In genomic region chr7:26169271-26169670, GRCh38 we compare ENCODE assay signal across 17 cellular contexts. TPM values are rescaled to one million over a fixed set of nuclear protein-coding genes. Genes with fewer than 3 reads are reported as not detected.
A peak's percentile ranks its signal among the peaks of the same experiment; 100 is the strongest.
DNase-seq lines count a peak whose midpoint lies in the region; ATAC-seq, FAIRE-seq and TF ChIP-seq lines count a peak whose summit lies in the region.
"Had no signal": no experiment of that assay in that cellular context is flagged by ENCODE, and none has a peak within 500 bp of the region (broad histone marks: within the 10 kb centered on the region; RNA-seq: fewer than 3 reads in every experiment).

No MANE protein-coding gene starts in this region.

- peaks cover 6% of the 10 kb centered on the region for H3K27me3 Mint-ChIP-seq in nephron progenitor cell (ENCODE audit: low read depth, poor library complexity)
- H3K27me3 Mint-ChIP-seq: CD8-positive, alpha-beta memory T cell had no signal

- H3K27ac Mint-ChIP-seq in nephron progenitor cell, result peak overlapping the region; percentile 19

- TF ChIP-seq CTCF in PC-9 (conservative IDR thresholded peaks at IDR 0.05), result no peak
- TF ChIP-seq CTCF in foreskin keratinocyte (conservative IDR thresholded peaks at IDR 0.05), result no peak
- no peak for TF ChIP-seq CTCF in nephron progenitor cell (IDR thresholded peaks at IDR 0.05)

- peak overlapping the region; percentile 18 for H3K4me2 ChIP-seq in PC-9
- H3K4me2 ChIP-seq: BLaER1 had no signal

- H3K27me3 ChIP-seq in PC-9 (ENCODE audit: insufficient read depth, low read depth) (no peaks in the 10 kb centered on the region), foreskin keratinocyte (no peaks in the 10 kb centered on the region)
- H3K27me3 ChIP-seq: BLaER1 had no signal

- no peak overlapping the region for H2AFZ ChIP-seq in PC-9

- H3K36me3 Mint-ChIP-seq in nephron progenitor cell (ENCODE audit: low read depth), result peaks cover 8% of the 10 kb centered on the region

- TF ChIP-seq POLR2A in GM12891 (IDR thresholded peaks at IDR 0.05; ENCODE audit: low read depth, low read length), result no peak

- peak overlapping the region; percentile 32 for H3K27ac ChIP-seq in PC-9
- no peak overlapping the region for H3K27ac ChIP-seq in foreskin keratinocyte
- H3K27ac ChIP-seq: BLaER1 had no signal

- DNase-seq in GM12891 (ENCODE audit: insufficient read length, low spot score), result no peak
- no peak for DNase-seq in PC-9
- no peak for DNase-seq in foreskin keratinocyte
- DNase-seq in nephron progenitor cell, result no peak
- no peak for DNase-seq in sciatic nerve (ENCODE audit: low spot score)
- no peak for DNase-seq in HPDE6-E6E7 (ENCODE audit: extremely low spot score)
- DNase-seq: 8988T; AML-193; Caco-2; CD8-positive, alpha-beta memory T cell; DMS53; H7 had no signal

- no peaks in the 10 kb centered on the region for H3K4me1 Mint-ChIP-seq in nephron progenitor cell

- H3K9me3 ChIP-seq in PC-9 (ENCODE audit: insufficient read depth, low read depth), result peaks cover 13% of the 10 kb centered on the region; the same call in 1 of the 2 replicates
- H3K9me3 ChIP-seq: Caco-2 had no signal

- H3K4me1 ChIP-seq in PC-9 (replicated peaks; ENCODE audit: insufficient read depth), result peaks cover 62% of the 10 kb centered on the region
- peaks cover 8% of the 10 kb centered on the region for H3K4me1 ChIP-seq in foreskin keratinocyte
- H3K4me1 ChIP-seq: BLaER1 had no signal

- peak; percentile 23 for FAIRE-seq in GM12891 (lab: Jason Lieb, UNC)
- FAIRE-seq: GM18507, K562 had no signal

- peaks cover 49% of the 10 kb centered on the region for H3F3A ChIP-seq in PC-9 (ENCODE audit: insufficient read depth, low read depth)

- ATAC-seq in foreskin keratinocyte (peak; percentile 31), sciatic nerve (no peak), SK-N-SH treated with all-trans-retinoic acid at 6 μM for 48 hours (no peak), HG02623 (IDR thresholded peaks at IDR 0.05; ENCODE audit: unreplicated experiment) (no peak)
- ATAC-seq: K562 had no signal

- H3K79me2 ChIP-seq in PC-9 (ENCODE audit: low read depth), result peaks cover 98% of the 10 kb centered on the region

- intact Hi-C loops in PC-9 (cut with micrococcal nuclease; ENCODE audit: unreplicated experiment) (no loop called here), sciatic nerve (cut with DNase I) (no loop called here)

- CTCF ChIA-PET in PC-9 (lab: Charles Lee), result no interaction called here

- H3K36me3 ChIP-seq in PC-9 (ENCODE audit: low read depth), result peaks cover 47% of the 10 kb centered on the region

- POLR2A ChIA-PET in PC-9 (lab: Charles Lee; ENCODE audit: unreplicated experiment), result no interaction called here

- no peak overlapping the region for H3K4me3 ChIP-seq in PC-9
- H3K4me3 ChIP-seq: BLaER1, K562 had no signal

- H3K9me3 Mint-ChIP-seq in nephron progenitor cell, result peaks cover 8% of the 10 kb centered on the region

- H3K9me2 ChIP-seq in PC-9 (ENCODE audit: insufficient read depth), result no peaks in the 10 kb centered on the region

- no TSS peak for BruUV-seq in PC-9 (replicated peaks; lab: Mats Ljungman, UMichigan)

- no peak overlapping the region for H3K4me3 Mint-ChIP-seq in nephron progenitor cell

- H4K20me1 ChIP-seq in PC-9 (ENCODE audit: insufficient read depth), result no peaks in the 10 kb centered on the region; the same call in none of the 2 replicates

TF ChIP-seq in GM12891, 5 proteins besides CTCF, POLR2A, EP300 and RAD21:
- no peak for TF ChIP-seq TAF1 (IDR thresholded peaks at IDR 0.05; ENCODE audit: low read depth, low read length)
- TF ChIP-seq POLR2AphosphoS5 (IDR thresholded peaks at IDR 0.05; ENCODE audit: low read depth, low read length), result no peak
- no peak for TF ChIP-seq SPI1 (IDR thresholded peaks at IDR 0.05; ENCODE audit: low read depth, low read length)
- TF ChIP-seq POU2F2 (IDR thresholded peaks at IDR 0.05; ENCODE audit: low read depth, low read length), result no peak
- TF ChIP-seq PAX5 (IDR thresholded peaks at IDR 0.05; ENCODE audit: insufficient read depth, low read length, severe bottlenecking), result no peak
TF ChIP-seq in GM12891: peak in this region for 0.

TF ChIP-seq in SK-N-SH treated with all-trans-retinoic acid at 6 μM for 48 hours, 23 proteins besides CTCF, POLR2A, EP300 and RAD21:
- TF ChIP-seq RARB (CRISPR knock-in tag; IDR thresholded peaks at IDR 0.05) (no peak), PATZ1 (CRISPR knock-in tag; IDR thresholded peaks at IDR 0.05; ENCODE audit: borderline replicate concordance) (no peak), ISL1 (CRISPR knock-in tag; IDR thresholded peaks at IDR 0.05) (no peak), ZFP30 (CRISPR knock-in tag; IDR thresholded peaks at IDR 0.05) (no peak)

RNA-seq across cellular contexts. Expression of gene NFE2L3, which starts 17.3 kb away (rescaled TPM):
- 7.2 TPM for polyA plus RNA-seq in GM12891 (2012; ENCODE audit: low read depth, missing spikeins)
- 44.2 and 49.1 TPM in 2 replicates for total RNA-seq in PC-9 (2021)
- total RNA-seq in foreskin keratinocyte, result 22.1 and 28.6 TPM in 2 replicates
- polyA plus RNA-seq in foreskin keratinocyte, result 15.3 and 16.5 TPM in 2 replicates
- total RNA-seq in sciatic nerve, result 3.8 TPM

RNA-seq across cellular contexts. Expression of gene HNRNPA2B1, which starts 31.3 kb away (rescaled TPM):
- polyA plus RNA-seq in GM12891 (2012; ENCODE audit: low read depth, missing spikeins), result 848 TPM
- total RNA-seq in PC-9 (2021) (526 and 792 TPM in 2 replicates), foreskin keratinocyte (487 and 722 TPM in 2 replicates), sciatic nerve (377 TPM)
- polyA plus RNA-seq in foreskin keratinocyte, result 784 and 981 TPM in 2 replicates

RNA-seq across cellular contexts. Expression of gene CBX3, which starts 32.3 kb away (rescaled TPM):
- 172 TPM for polyA plus RNA-seq in GM12891 (2012; ENCODE audit: low read depth, missing spikeins)
- 282 and 308 TPM in 2 replicates for total RNA-seq in PC-9 (2021)
- total RNA-seq in foreskin keratinocyte, result 180 and 185 TPM in 2 replicates
- 138 and 166 TPM in 2 replicates for polyA plus RNA-seq in foreskin keratinocyte
- 77.4 TPM for total RNA-seq in sciatic nerve
